ENCODE assay signal across 1 cellular context in genomic region chr13:95698047-95698749, GRCh38.
TF ChIP-seq lines count a peak whose summit lies in the region.

No MANE protein-coding gene starts in this region.

TF ChIP-seq in HCT116, 20 proteins besides CTCF, POLR2A, EP300 and RAD21 (continued from another document):
- no peak for TF ChIP-seq ZBTB33 (IDR thresholded peaks at IDR 0.05; ENCODE audit: extremely low read depth, insufficient replicate concordance, low read length)
- no peak for TF ChIP-seq FOSL1 (IDR thresholded peaks at IDR 0.05; ENCODE audit: low read depth)
- no peak for TF ChIP-seq SRF (IDR thresholded peaks at IDR 0.05; ENCODE audit: low read depth)
- TF ChIP-seq ELF1 (IDR thresholded peaks at IDR 0.05; ENCODE audit: borderline replicate concordance, low read depth) = no peak
- no peak for TF ChIP-seq EZH2phosphoT487 (IDR thresholded peaks at IDR 0.05; ENCODE audit: borderline replicate concordance)
- TF ChIP-seq, protein P1, sequence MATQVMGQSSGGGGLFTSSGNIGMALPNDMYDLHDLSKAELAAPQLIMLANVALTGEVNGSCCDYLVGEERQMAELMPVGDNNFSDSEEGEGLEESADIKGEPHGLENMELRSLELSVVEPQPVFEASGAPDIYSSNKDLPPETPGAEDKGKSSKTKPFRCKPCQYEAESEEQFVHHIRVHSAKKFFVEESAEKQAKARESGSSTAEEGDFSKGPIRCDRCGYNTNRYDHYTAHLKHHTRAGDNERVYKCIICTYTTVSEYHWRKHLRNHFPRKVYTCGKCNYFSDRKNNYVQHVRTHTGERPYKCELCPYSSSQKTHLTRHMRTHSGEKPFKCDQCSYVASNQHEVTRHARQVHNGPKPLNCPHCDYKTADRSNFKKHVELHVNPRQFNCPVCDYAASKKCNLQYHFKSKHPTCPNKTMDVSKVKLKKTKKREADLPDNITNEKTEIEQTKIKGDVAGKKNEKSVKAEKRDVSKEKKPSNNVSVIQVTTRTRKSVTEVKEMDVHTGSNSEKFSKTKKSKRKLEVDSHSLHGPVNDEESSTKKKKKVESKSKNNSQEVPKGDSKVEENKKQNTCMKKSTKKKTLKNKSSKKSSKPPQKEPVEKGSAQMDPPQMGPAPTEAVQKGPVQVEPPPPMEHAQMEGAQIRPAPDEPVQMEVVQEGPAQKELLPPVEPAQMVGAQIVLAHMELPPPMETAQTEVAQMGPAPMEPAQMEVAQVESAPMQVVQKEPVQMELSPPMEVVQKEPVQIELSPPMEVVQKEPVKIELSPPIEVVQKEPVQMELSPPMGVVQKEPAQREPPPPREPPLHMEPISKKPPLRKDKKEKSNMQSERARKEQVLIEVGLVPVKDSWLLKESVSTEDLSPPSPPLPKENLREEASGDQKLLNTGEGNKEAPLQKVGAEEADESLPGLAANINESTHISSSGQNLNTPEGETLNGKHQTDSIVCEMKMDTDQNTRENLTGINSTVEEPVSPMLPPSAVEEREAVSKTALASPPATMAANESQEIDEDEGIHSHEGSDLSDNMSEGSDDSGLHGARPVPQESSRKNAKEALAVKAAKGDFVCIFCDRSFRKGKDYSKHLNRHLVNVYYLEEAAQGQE (IDR thresholded peaks at IDR 0.05; ENCODE audit: low read depth) = no peak
- no peak for TF ChIP-seq POLR2AphosphoS5 (IDR thresholded peaks at IDR 0.05; ENCODE audit: low read depth, low read length)
- TF ChIP-seq JUND (IDR thresholded peaks at IDR 0.05) = no peak
- TF ChIP-seq SIN3A (IDR thresholded peaks at IDR 0.05; ENCODE audit: low read depth) = no peak
- no peak for TF ChIP-seq SP1 (IDR thresholded peaks at IDR 0.05; ENCODE audit: low read depth)
- TF ChIP-seq EGR1 (IDR thresholded peaks at IDR 0.05; ENCODE audit: low read depth) = no peak
TF ChIP-seq in HCT116: peak in this region for 0.
